ENCODE assay signal across 8 cellular contexts in the genomic region with DNA sequence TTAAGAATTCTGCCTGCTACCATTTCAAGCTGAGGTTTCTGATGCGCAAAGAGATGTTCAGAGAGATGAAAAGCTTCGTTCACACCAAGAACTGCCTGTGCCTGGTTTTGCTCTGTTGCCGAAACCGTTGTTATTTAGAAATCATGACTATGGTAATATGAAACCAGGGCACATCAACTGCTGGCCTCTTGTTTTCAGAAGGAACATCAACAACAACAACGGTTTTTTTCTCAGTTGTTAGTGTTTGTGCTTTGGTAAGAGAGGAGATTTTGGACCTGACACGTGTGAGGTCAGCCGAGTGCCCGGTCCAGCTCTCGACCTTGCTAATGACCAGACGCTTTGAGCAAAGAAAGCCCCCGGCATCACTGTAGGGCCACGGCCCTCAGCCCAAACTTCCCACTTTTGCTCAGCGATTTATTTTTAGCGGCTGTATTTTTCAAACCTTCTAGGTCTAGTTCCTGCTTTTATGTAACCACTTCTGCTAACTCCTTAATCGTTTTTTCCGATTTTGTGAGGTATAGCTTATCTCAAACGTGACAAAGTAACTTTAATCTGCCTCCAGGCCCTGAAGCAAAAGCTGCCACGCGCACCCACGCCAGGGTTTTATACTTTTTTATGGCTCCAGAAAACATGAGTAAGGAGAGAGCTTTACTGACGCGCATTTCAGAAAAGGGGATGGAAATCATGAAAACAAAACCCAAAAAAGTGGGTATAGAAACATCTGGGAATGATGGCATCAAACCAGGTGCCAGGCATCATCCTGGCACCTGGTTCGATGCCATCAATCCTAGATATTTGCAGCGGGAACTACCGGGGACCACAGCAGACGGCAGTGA. TPM values are rescaled to one million over a fixed set of nuclear protein-coding genes. Genes with fewer than 3 reads are reported as not detected.
DNase-seq lines count a peak whose midpoint lies in the region; ATAC-seq and TF ChIP-seq lines count a peak whose summit lies in the region.

No MANE protein-coding gene starts in this region.

- no peak overlapping the region for H3K27ac ChIP-seq in tibial artery

- H3K4me1 Mint-ChIP-seq in naive B cell: peaks cover 7 to 52% (median 48%) of the 10 kb centered on the region in 3 donors

- H3K4me3 Mint-ChIP-seq in naive B cell: peak overlapping the region in 2 of 8 donors; percentile 80 to 93

- H3K9me3 Mint-ChIP-seq in naive B cell: no peaks in the 10 kb centered on the region

- no peaks in the 10 kb centered on the region for H3K27me3 Mint-ChIP-seq in naive B cell

- no peaks in the 10 kb centered on the region for H3K27me3 ChIP-seq in tibial artery

- no peaks in the 10 kb centered on the region for H3K9me3 ChIP-seq in tibial artery

- peak overlapping the region in 2 of 6 donors; percentile 99 to 100 for H3K27ac Mint-ChIP-seq in naive B cell

- intact Hi-C loops in tibial artery (cut with DNase I; ENCODE audit: low total_unique reads): loop anchor here (5.0 kb wide), 1 partner anchor 1831 kb away; no protein-coding TSS in a partner anchor

- peaks cover 0 to 8% (median 0%) of the 10 kb centered on the region in 4 donors for H3K4me1 ChIP-seq in tibial artery

- peak; percentile 34 for ATAC-seq in GM18861 (IDR thresholded peaks at IDR 0.05; ENCODE audit: unreplicated experiment)
- peak; percentile 33 for ATAC-seq in HG03135 (IDR thresholded peaks at IDR 0.05; ENCODE audit: unreplicated experiment)
- peak; percentile 48 to 54 for ATAC-seq in naive B cell (ENCODE audit: low read depth in 2 of 2)
- no peak for ATAC-seq in HG03521 (IDR thresholded peaks at IDR 0.05; ENCODE audit: unreplicated experiment)
- no peak for ATAC-seq in HG02870 (IDR thresholded peaks at IDR 0.05; ENCODE audit: unreplicated experiment)

- no peak overlapping the region for H3K4me3 ChIP-seq in tibial artery

- TF ChIP-seq CTCF in tibial artery (IDR thresholded peaks at IDR 0.05): no peak

- H3K36me3 Mint-ChIP-seq in naive B cell: no peaks in the 10 kb centered on the region

- H3K36me3 ChIP-seq in tibial artery: peaks cover 0 to 17% (median 7%) of the 10 kb centered on the region in 3 donors

- peak; percentile 36 for DNase-seq in activated CD4-positive, alpha-beta T cell treated with anti-CD3 and anti-CD28 coated beads, Interleukin-2, amount 50 U/mL, for 1 hour
- peak; percentile 88 for DNase-seq in naive B cell
- no peak for DNase-seq in tibial artery
- no peak for DNase-seq in effector CD8-positive, alpha-beta T cell (lab: John Stamatoyannopoulos, UW)

RNA-seq across cellular contexts. Expression of gene KLF2, which starts 42.0 kb away (rescaled TPM):
- polyA plus RNA-seq in naive B cell (ENCODE audit: low read depth in 6 of 6): 100 to 1,000 TPM; 145 to 413 (median 248) TPM

Comparison
In these comparisons a context has a peak if more than half of its experiments do, and no peak if none do; other contexts are left out.
1. ATAC-seq: peak in GM18861 (single experiment), HG03135 (single experiment) and naive B cell (2 of 2); none in HG03521 (single experiment) and HG02870 (single experiment).
2. DNase-seq: peak in activated CD4-positive, alpha-beta T cell treated with anti-CD3 and anti-CD28 coated beads, Interleukin-2, amount 50 U/mL, for 1 hour (single experiment) and naive B cell (single experiment); none in tibial artery (0 of 2) and effector CD8-positive, alpha-beta T cell (single experiment).